Comparison of ENCODE assay signal across 9 cellular contexts in genomic region chr6:328184-328670, GRCh38. TPM values are rescaled to one million over a fixed set of nuclear protein-coding genes. Genes with fewer than 3 reads are reported as not detected.
A peak's percentile ranks its signal among the peaks of the same experiment; 100 is the strongest.
DNase-seq lines count a peak whose midpoint lies in the region; ATAC-seq and TF ChIP-seq lines count a peak whose summit lies in the region.
"Had no signal": no experiment of that assay in that cellular context is flagged by ENCODE, and none has a peak within 500 bp of the region (broad histone marks: within the 10 kb centered on the region; RNA-seq: fewer than 3 reads in every experiment).

No MANE protein-coding gene starts in this region.

- peaks cover 31% of the 10 kb centered on the region for H3K4me1 ChIP-seq in ACC112 (ENCODE audit: control insufficient read depth, insufficient read depth, low read length, unreplicated experiment)

- H3K27ac Mint-ChIP-seq in WTC11 = no peak overlapping the region

- H3K4me3 ChIP-seq in ACC112 (ENCODE audit: low read depth, low read length) = peak overlapping the region; percentile 58

- no peaks in the 10 kb centered on the region for H3K79me2 ChIP-seq in ACC112 (ENCODE audit: control insufficient read depth, insufficient read depth, low read length, unreplicated experiment)

- H3K36me3 Mint-ChIP-seq in WTC11 = peaks cover 11% of the 10 kb centered on the region

- peak overlapping the region; percentile 61; the same call in 1 of the 2 replicates for H3K27ac ChIP-seq in ACC112 (ENCODE audit: low read depth, low read length)
- H3K27ac ChIP-seq: dorsolateral prefrontal cortex had no signal

- no peaks in the 10 kb centered on the region for H3K27me3 Mint-ChIP-seq in WTC11 (ENCODE audit: low read depth)

- H3K4me3 Mint-ChIP-seq in WTC11 = no peak overlapping the region

- POLR2A ChIA-PET in WTC11 (lab: Charles Lee) = no interaction called here

- ATAC-seq in GM18909 (IDR thresholded peaks at IDR 0.05; ENCODE audit: poor library complexity, unreplicated experiment) = peak; percentile 71
- peak; percentile 71 for ATAC-seq in HG03039 (IDR thresholded peaks at IDR 0.05; ENCODE audit: unreplicated experiment)
- ATAC-seq in WTC11 = no peak

- H3K36me3 ChIP-seq in ACC112 (ENCODE audit: insufficient read depth, low read length) = no peaks in the 10 kb centered on the region

- no peak overlapping the region for H2AFZ ChIP-seq in ACC112 (ENCODE audit: low read length, unreplicated experiment)

- TF ChIP-seq CTCF in WTC11 (IDR thresholded peaks at IDR 0.05) = no peak

- peaks cover 14% of the 10 kb centered on the region for H3K9me3 Mint-ChIP-seq in WTC11

- CTCF ChIA-PET in WTC11 (lab: Charles Lee) = no interaction called here

- peak; percentile 53 to 54 for DNase-seq in activated T-cell treated with anti-CD3 and anti-CD28 coated beads, Interleukin-2, amount 50 U/mL, for 48 hours
- DNase-seq in medulla oblongata (ENCODE audit: extremely low spot score) (peak; percentile 68), iPS-NIHi7 (ENCODE audit: extremely low spot score) (no peak), WTC11 (ENCODE audit: low spot score) (no peak), HuH-7 (ENCODE audit: low spot score) (no peak)

- H3K27me3 ChIP-seq in ACC112 (ENCODE audit: insufficient read depth, low read length) = no peaks in the 10 kb centered on the region

- peaks cover 10% of the 10 kb centered on the region for H3K4me1 Mint-ChIP-seq in WTC11

TF ChIP-seq in WTC11, 78 proteins besides CTCF, POLR2A, EP300 and RAD21:
- TF ChIP-seq ZNF532 (CRISPR knock-in tag; IDR thresholded peaks at IDR 0.05; ENCODE audit: borderline replicate concordance) (no peak), ZNF317 (CRISPR knock-in tag; IDR thresholded peaks at IDR 0.05; ENCODE audit: borderline replicate concordance, low read depth) (no peak), ATF6 (CRISPR knock-in tag; IDR thresholded peaks at IDR 0.05) (no peak), E2F1 (CRISPR knock-in tag; IDR thresholded peaks at IDR 0.05) (no peak), TP53 (CRISPR knock-in tag; IDR thresholded peaks at IDR 0.05) (no peak), GTF2I (CRISPR knock-in tag; conservative IDR thresholded peaks at IDR 0.05) (no peak), ZNF121 (CRISPR knock-in tag; IDR thresholded peaks at IDR 0.05) (no peak), ETV6 (CRISPR knock-in tag; IDR thresholded peaks at IDR 0.05) (no peak), ESRRA (CRISPR knock-in tag; IDR thresholded peaks at IDR 0.05; ENCODE audit: borderline replicate concordance) (no peak), NFATC4 (CRISPR knock-in tag; IDR thresholded peaks at IDR 0.05) (no peak), JAZF1 (CRISPR knock-in tag; IDR thresholded peaks at IDR 0.05) (no peak), EMX1 (CRISPR knock-in tag; IDR thresholded peaks at IDR 0.05) (no peak), NR2C2 (CRISPR knock-in tag; IDR thresholded peaks at IDR 0.05) (no peak), OVOL2 (CRISPR knock-in tag; IDR thresholded peaks at IDR 0.05; ENCODE audit: borderline replicate concordance) (no peak), ZNF263 (CRISPR knock-in tag; IDR thresholded peaks at IDR 0.05; ENCODE audit: low read depth) (no peak), SMAD4 (CRISPR knock-in tag; IDR thresholded peaks at IDR 0.05) (no peak), CREM (CRISPR knock-in tag; IDR thresholded peaks at IDR 0.05) (no peak), RORB (CRISPR knock-in tag; IDR thresholded peaks at IDR 0.05) (no peak), E2F4 (CRISPR knock-in tag; IDR thresholded peaks at IDR 0.05; ENCODE audit: borderline replicate concordance, low read depth) (no peak), ZNF671 (CRISPR knock-in tag; IDR thresholded peaks at IDR 0.05) (no peak)

RNA-seq across cellular contexts. Expression of gene DUSP22, which starts 35.9 kb away (rescaled TPM):
- total RNA-seq in WTC11 (2021) = 37.2 to 41.4 TPM (median 38.5 TPM) in 3 replicates

Comparison
In these comparisons a context has a peak if more than half of its experiments do, and no peak if none do; other contexts are left out.
1. DNase-seq: peak in activated T-cell treated with anti-CD3 and anti-CD28 coated beads, Interleukin-2, amount 50 U/mL, for 48 hours (2 of 2) and medulla oblongata (single experiment); none in iPS-NIHi7 (single experiment), WTC11 (single experiment) and HuH-7 (single experiment).